Comparison of ENCODE assay signal across 16 cellular contexts in genomic region chr2:148493822-148494563, GRCh38.
A peak's percentile ranks its signal among the peaks of the same experiment; 100 is the strongest.
DNase-seq lines count a peak whose midpoint lies in the region; ATAC-seq and TF ChIP-seq lines count a peak whose summit lies in the region.
"Had no signal": no experiment of that assay in that cellular context is flagged by ENCODE, and none has a peak within 500 bp of the region (broad histone marks: within the 10 kb centered on the region; RNA-seq: fewer than 3 reads in every experiment).

No MANE protein-coding gene starts in this region.

- H3K9me3 Mint-ChIP-seq in nephron = no peaks in the 10 kb centered on the region

- ATAC-seq in GM18909 (IDR thresholded peaks at IDR 0.05; ENCODE audit: poor library complexity, unreplicated experiment) (peak; percentile 80), HG02678 (IDR thresholded peaks at IDR 0.05; ENCODE audit: unreplicated experiment) (peak; percentile 55), HG02571 (IDR thresholded peaks at IDR 0.05; ENCODE audit: unreplicated experiment) (no peak)
- ATAC-seq: esophagus mucosa, sciatic nerve had no signal

- no peak overlapping the region for H3K4me3 Mint-ChIP-seq in nephron

- H3K36me3 Mint-ChIP-seq in nephron (ENCODE audit: low read depth) = peaks cover 27% of the 10 kb centered on the region

- in situ Hi-C loops in KBM-7 (cut with MboI; ENCODE audit: low pct_unique_long_range_greater_than_20kb, low sequenced_read_pairs) = no loop called here

- H3K27ac Mint-ChIP-seq in nephron = peak overlapping the region; percentile 85 to 92 (median 91)

- peaks cover 13% of the 10 kb centered on the region for H3K4me1 Mint-ChIP-seq in nephron

- no peak for TF ChIP-seq CTCF in nephron (IDR thresholded peaks at IDR 0.05; ENCODE audit: unreplicated experiment in 3 of 3)

- H3K27me3 Mint-ChIP-seq in nephron (ENCODE audit: low read depth) = no peaks in the 10 kb centered on the region

- DNase-seq in KBM-7 (peak; percentile 62), GM03348 (ENCODE audit: low spot score) (no peak), NK-92 (lab: John Stamatoyannopoulos, UW; ENCODE audit: unreplicated experiment) (no peak)
- no peak for DNase-seq in NK-92 treated with Interleukin-12 subunit alpha and Interleukin-12 subunit beta, amount 100 ng/mL, for 24 hours (lab: John Stamatoyannopoulos, UW)
- DNase-seq: activated CD4-positive, alpha-beta T cell treated with anti-CD3 and anti-CD28 coated beads for 4 hours; activated effector memory CD4-positive, alpha-beta T cell treated with anti-CD3 and anti-CD28 coated beads, Interleukin-2, amount 50 U/mL, for 16 hours; central memory CD4-positive, alpha-beta T cell; COR-L47; NCI-H2081; uterus had no signal
